Comparison of ENCODE assay signal across 24 cellular contexts in genomic region chr2:149068225-149068995, GRCh38. TPM values are rescaled to one million over a fixed set of nuclear protein-coding genes. Genes with fewer than 3 reads are reported as not detected.
DNase-seq lines count a peak whose midpoint lies in the region; ATAC-seq, FAIRE-seq and TF ChIP-seq lines count a peak whose summit lies in the region.
"Had no signal": no experiment of that assay in that cellular context is flagged by ENCODE, and none has a peak within 500 bp of the region (broad histone marks: within the 10 kb centered on the region; RNA-seq: fewer than 3 reads in every experiment).

No MANE protein-coding gene starts in this region.

- H3K36me3 Mint-ChIP-seq in H9 (ENCODE audit: insufficient read depth in 1 of 3, low read depth in 3 of 3) = no peaks in the 10 kb centered on the region
- no peaks in the 10 kb centered on the region for H3K36me3 Mint-ChIP-seq in activated T-helper 1 cell treated with anti-CD3 and anti-CD28 coated beads, Interleukin-12 subunit alpha, Interleukin-12 subunit beta, Interleukin-2, Interleukin-4 antibody, amounts not matched to agents 30 ng/mL and 10 ng/mL and 1 ng/mL, durations not matched to agents 14 hours and 24 hours and 36 hours (ENCODE audit: low read depth)
- H3K36me3 Mint-ChIP-seq in mesothelial cell of epicardium = no peaks in the 10 kb centered on the region
- H3K36me3 Mint-ChIP-seq: activated naive CD8-positive, alpha-beta T cell treated with anti-CD3 and anti-CD28 coated beads, Interleukin-2, amount 10 ng/mL, durations not matched to agents 7 days and 5 days; naive B cell had no signal

- H2BK12ac ChIP-seq in H9 (ENCODE audit: insufficient read length, low read depth, low read length) = no peak overlapping the region

- H3K27me3 ChIP-seq in H9 (ENCODE audit: insufficient read depth, low read length) = no peaks in the 10 kb centered on the region
- H3K27me3 ChIP-seq: breast epithelium, foreskin keratinocyte, pancreas, right lobe of liver, upper lobe of left lung had no signal

- no peaks in the 10 kb centered on the region for H3K23me2 ChIP-seq in H9 (ENCODE audit: insufficient read length, low read depth, low read length, poor library complexity, severe bottlenecking)

- H4K5ac ChIP-seq in H9 (ENCODE audit: insufficient read length, low read depth, low read length) = no peak overlapping the region

- no peak overlapping the region for H3K23ac ChIP-seq in H9 (ENCODE audit: insufficient read length, low read depth, low read length)

- no peak overlapping the region for H2BK15ac ChIP-seq in H9 (ENCODE audit: low read depth, low read length)

- peaks cover 13 to 15% of the 10 kb centered on the region in 2 experiments for H3K4me1 Mint-ChIP-seq in H9
- H3K4me1 Mint-ChIP-seq in activated T-helper 1 cell treated with anti-CD3 and anti-CD28 coated beads, Interleukin-12 subunit alpha, Interleukin-12 subunit beta, Interleukin-2, Interleukin-4 antibody, amounts not matched to agents 30 ng/mL and 10 ng/mL and 1 ng/mL, durations not matched to agents 14 hours and 24 hours and 36 hours (ENCODE audit: low read depth) = peaks cover 19% of the 10 kb centered on the region
- peaks cover 60% of the 10 kb centered on the region for H3K4me1 Mint-ChIP-seq in mesothelial cell of epicardium
- H3K4me1 Mint-ChIP-seq: naive B cell had no signal

- H3K4ac ChIP-seq in H9 (ENCODE audit: low read depth, low read length) = no peak overlapping the region

- no peak overlapping the region for H3K56ac ChIP-seq in H9 (ENCODE audit: insufficient read length, low read depth, low read length)

- H2BK120ac ChIP-seq in H9 (ENCODE audit: low read depth, low read length, poor library complexity, severe bottlenecking) = no peak overlapping the region

- H2BK5ac ChIP-seq in H9 (ENCODE audit: insufficient read length, low read length) = no peak overlapping the region

- TF ChIP-seq POLR2A in GM12891 (IDR thresholded peaks at IDR 0.05; ENCODE audit: low read depth, low read length) = no peak

- no peak overlapping the region for H3K18ac ChIP-seq in H9 (ENCODE audit: insufficient read length, low read depth, low read length)

- no peaks in the 10 kb centered on the region for H4K20me1 ChIP-seq in H9 (ENCODE audit: control insufficient read depth, insufficient read depth, insufficient read length)

- H3K4me3 Mint-ChIP-seq in H9 = no peak overlapping the region
- H3K4me3 Mint-ChIP-seq in activated T-helper 1 cell treated with anti-CD3 and anti-CD28 coated beads, Interleukin-12 subunit alpha, Interleukin-12 subunit beta, Interleukin-2, Interleukin-4 antibody, amounts not matched to agents 30 ng/mL and 10 ng/mL and 1 ng/mL, durations not matched to agents 14 hours and 24 hours and 36 hours = peak overlapping the region; percentile 1
- H3K4me3 Mint-ChIP-seq in mesothelial cell of epicardium = no peak overlapping the region
- H3K4me3 Mint-ChIP-seq: activated naive CD8-positive, alpha-beta T cell treated with anti-CD3 and anti-CD28 coated beads, Interleukin-2, amount 10 ng/mL, durations not matched to agents 7 days and 5 days; dendritic cell treated with granulocyte-macrophage colony-stimulating factor and Interleukin-4, amounts not matched to agents 40 ng/mL and 50 ng/mL, for 4 days; naive B cell had no signal

- no peaks in the 10 kb centered on the region for H3K79me1 ChIP-seq in H9 (ENCODE audit: insufficient read depth, low read depth, low read length, poor library complexity, severe bottlenecking)

- no peak overlapping the region for H3T11ph ChIP-seq in H9 (ENCODE audit: low read length)

- WGBS in H9 (ENCODE audit: extremely low coverage, insufficient read length, low lambda C conversion rate) = no CpG with 5 or more reads among the region's 6 CpGs

- intact Hi-C loops in activated T-helper 1 cell treated with anti-CD3 and anti-CD28 coated beads, Interleukin-12 subunit alpha, Interleukin-12 subunit beta, Interleukin-2, Interleukin-4 antibody, amounts not matched to agents 30 ng/mL and 10 ng/mL and 1 ng/mL, durations not matched to agents 14 hours and 24 hours and 36 hours (cut with micrococcal nuclease) = no loop called here

- no peak for ATAC-seq in HG03108 (IDR thresholded peaks at IDR 0.05; ENCODE audit: unreplicated experiment)
- ATAC-seq in GM18502 (IDR thresholded peaks at IDR 0.05; ENCODE audit: poor library complexity, unreplicated experiment) = no peak
- no peak for ATAC-seq in GM21723 (IDR thresholded peaks at IDR 0.05; ENCODE audit: unreplicated experiment)
- ATAC-seq: right lobe of liver had no signal

- peak; percentile 51 for FAIRE-seq in GM12891 (lab: Jason Lieb, UNC)
- FAIRE-seq: pancreas had no signal

- DNase-seq in GM12891 (ENCODE audit: insufficient read length, low spot score) = no peak
- DNase-seq in H9 = no peak
- no peak for DNase-seq in activated T-helper 1 cell treated with anti-CD3 and anti-CD28 coated beads, Interleukin-12 subunit alpha, Interleukin-12 subunit beta, Interleukin-2, Interleukin-4 antibody, amounts not matched to agents 30 ng/mL and 10 ng/mL and 1 ng/mL, durations not matched to agents 14 hours and 24 hours and 36 hours (ENCODE audit: low spot score)
- no peak for DNase-seq in mesothelial cell of epicardium (ENCODE audit: low spot score in 2 of 2, unreplicated experiment in 2 of 2)
- no peak for DNase-seq in anterior cingulate cortex (lab: John Stamatoyannopoulos, UW)
- DNase-seq: activated naive CD8-positive, alpha-beta T cell treated with anti-CD3 and anti-CD28 coated beads, Interleukin-2, amount 10 ng/mL, durations not matched to agents 7 days and 5 days; naive B cell; NCI-H1436; NCI-H526; pancreas; right lobe of liver; SHP77; stimulated activated CD4-positive, alpha-beta T cell treated with anti-CD3 and anti-CD28 coated beads, Interleukin-1b, Interleukin-23, amount 100 ng/mL, for 48 hours; stimulated activated naive CD4-positive, alpha-beta T cell; upper lobe of left lung had no signal

- no peaks in the 10 kb centered on the region for H3K79me2 ChIP-seq in H9 (ENCODE audit: insufficient read depth, low read length)

- no peaks in the 10 kb centered on the region; the same call in 1 of the 2 replicates for H3K4me1 ChIP-seq in H9 (ENCODE audit: insufficient read depth, low read length)
- H3K4me1 ChIP-seq: breast epithelium, right lobe of liver had no signal

- no peak overlapping the region for H2AFZ ChIP-seq in H9 (ENCODE audit: low read length)

- H3K9me3 Mint-ChIP-seq in H9 (no peaks in the 10 kb centered on the region), mesothelial cell of epicardium (peaks cover 5% of the 10 kb centered on the region)
- H3K9me3 Mint-ChIP-seq in activated T-helper 1 cell treated with anti-CD3 and anti-CD28 coated beads, Interleukin-12 subunit alpha, Interleukin-12 subunit beta, Interleukin-2, Interleukin-4 antibody, amounts not matched to agents 30 ng/mL and 10 ng/mL and 1 ng/mL, durations not matched to agents 14 hours and 24 hours and 36 hours = no peaks in the 10 kb centered on the region
- H3K9me3 Mint-ChIP-seq: activated naive CD8-positive, alpha-beta T cell treated with anti-CD3 and anti-CD28 coated beads, Interleukin-2, amount 10 ng/mL, durations not matched to agents 7 days and 5 days; dendritic cell treated with granulocyte-macrophage colony-stimulating factor and Interleukin-4, amounts not matched to agents 40 ng/mL and 50 ng/mL, for 4 days had no signal

- peak overlapping the region; percentile 23 for H3K9ac ChIP-seq in H9 (ENCODE audit: extremely low read depth, insufficient read length, low read length)

- no peak overlapping the region for H3K27ac ChIP-seq in H9 (ENCODE audit: insufficient read length, low read depth, low read length)
- H3K27ac ChIP-seq: foreskin keratinocyte, pancreas, right lobe of liver had no signal

- no peak overlapping the region for H2BK20ac ChIP-seq in H9 (ENCODE audit: low read depth, low read length, poor library complexity, severe bottlenecking)

- H3K9me3 ChIP-seq in H9 (ENCODE audit: control insufficient read depth, low read depth, low read length) = no peaks in the 10 kb centered on the region
- H3K9me3 ChIP-seq: breast epithelium, pancreas, right lobe of liver, upper lobe of left lung had no signal

- no peak overlapping the region for H3K14ac ChIP-seq in H9 (ENCODE audit: insufficient read depth, low read length)

- H3K4me2 ChIP-seq in H9 (ENCODE audit: insufficient read depth, insufficient read length, low read length) = no peak overlapping the region

- TF ChIP-seq CTCF in H9 (conservative IDR thresholded peaks at IDR 0.05) (no peak), mesothelial cell of epicardium (IDR thresholded peaks at IDR 0.05; ENCODE audit: unreplicated experiment) (no peak)

- no peak overlapping the region for H4K91ac ChIP-seq in H9 (ENCODE audit: insufficient read length, low read depth, low read length)

- H3K27me3 Mint-ChIP-seq in H9 (ENCODE audit: low read depth) (no peaks in the 10 kb centered on the region), mesothelial cell of epicardium (ENCODE audit: low read depth) (no peaks in the 10 kb centered on the region)
- H3K27me3 Mint-ChIP-seq in activated T-helper 1 cell treated with anti-CD3 and anti-CD28 coated beads, Interleukin-12 subunit alpha, Interleukin-12 subunit beta, Interleukin-2, Interleukin-4 antibody, amounts not matched to agents 30 ng/mL and 10 ng/mL and 1 ng/mL, durations not matched to agents 14 hours and 24 hours and 36 hours (ENCODE audit: insufficient read depth) = peaks cover 10% of the 10 kb centered on the region
- H3K27me3 Mint-ChIP-seq: dendritic cell treated with granulocyte-macrophage colony-stimulating factor and Interleukin-4, amounts not matched to agents 40 ng/mL and 50 ng/mL, for 4 days had no signal

- no peak overlapping the region for H2AK5ac ChIP-seq in H9 (ENCODE audit: insufficient read length, low read length)

- no peak overlapping the region for H4K8ac ChIP-seq in H9 (replicated peaks; ENCODE audit: insufficient read length, low read depth, low read length)

- H3K27ac Mint-ChIP-seq in H9 (no peak overlapping the region), mesothelial cell of epicardium (peak overlapping the region; percentile 92)
- H3K27ac Mint-ChIP-seq in activated T-helper 1 cell treated with anti-CD3 and anti-CD28 coated beads, Interleukin-12 subunit alpha, Interleukin-12 subunit beta, Interleukin-2, Interleukin-4 antibody, amounts not matched to agents 30 ng/mL and 10 ng/mL and 1 ng/mL, durations not matched to agents 14 hours and 24 hours and 36 hours = peak overlapping the region; percentile 61
- H3K27ac Mint-ChIP-seq: activated naive CD8-positive, alpha-beta T cell treated with anti-CD3 and anti-CD28 coated beads, Interleukin-2, amount 10 ng/mL, durations not matched to agents 7 days and 5 days; dendritic cell treated with granulocyte-macrophage colony-stimulating factor and Interleukin-4, amounts not matched to agents 40 ng/mL and 50 ng/mL, for 4 days had no signal

TF ChIP-seq in GM12891, 5 proteins besides CTCF, POLR2A, EP300 and RAD21 (continues in another document):
- TF ChIP-seq POLR2AphosphoS5 (IDR thresholded peaks at IDR 0.05; ENCODE audit: low read depth, low read length) (no peak), PAX5 (IDR thresholded peaks at IDR 0.05; ENCODE audit: insufficient read depth, low read length, severe bottlenecking) (no peak)

RNA-seq across cellular contexts. Expression of gene LYPD6B, which starts 29.9 kb away (rescaled TPM):
- polyA plus RNA-seq in GM12891 (2012; ENCODE audit: low read depth, missing spikeins) = 2.2 TPM
- total RNA-seq in H9 (2021) (1.0 and 2.0 TPM in 2 replicates), mesothelial cell of epicardium (27.2 to 30.6 TPM (median 28.8 TPM) in 3 replicates)
- total RNA-seq in activated T-helper 1 cell treated with anti-CD3 and anti-CD28 coated beads, Interleukin-12 subunit alpha, Interleukin-12 subunit beta, Interleukin-2, Interleukin-4 antibody, amounts not matched to agents 30 ng/mL and 10 ng/mL and 1 ng/mL, durations not matched to agents 14 hours and 24 hours and 36 hours = not detected in 2 replicates
- total RNA-seq: activated CD8-positive, alpha-beta memory T cell treated with anti-CD3 and anti-CD28 coated beads for 36 hours; activated naive CD8-positive, alpha-beta T cell treated with anti-CD3 and anti-CD28 coated beads, Interleukin-2, amount 10 ng/mL, durations not matched to agents 7 days and 5 days; lung microvascular endothelial cell; T-helper 2 cell treated with Interferon-gamma antibody and Interleukin-4, amounts not matched to agents 100 ng/mL and 5 ng/mL, for 36 hours had no signal

Comparison
In these comparisons a context has a peak if more than half of its experiments do, and no peak if none do; other contexts are left out.
1. H3K27ac Mint-ChIP-seq: peak in activated T-helper 1 cell treated with anti-CD3 and anti-CD28 coated beads, Interleukin-12 subunit alpha, Interleukin-12 subunit beta, Interleukin-2, Interleukin-4 antibody, amounts not matched to agents 30 ng/mL and 10 ng/mL and 1 ng/mL, durations not matched to agents 14 hours and 24 hours and 36 hours (single experiment) and mesothelial cell of epicardium (single experiment); none in H9 (0 of 3).